In the genomic region with DNA sequence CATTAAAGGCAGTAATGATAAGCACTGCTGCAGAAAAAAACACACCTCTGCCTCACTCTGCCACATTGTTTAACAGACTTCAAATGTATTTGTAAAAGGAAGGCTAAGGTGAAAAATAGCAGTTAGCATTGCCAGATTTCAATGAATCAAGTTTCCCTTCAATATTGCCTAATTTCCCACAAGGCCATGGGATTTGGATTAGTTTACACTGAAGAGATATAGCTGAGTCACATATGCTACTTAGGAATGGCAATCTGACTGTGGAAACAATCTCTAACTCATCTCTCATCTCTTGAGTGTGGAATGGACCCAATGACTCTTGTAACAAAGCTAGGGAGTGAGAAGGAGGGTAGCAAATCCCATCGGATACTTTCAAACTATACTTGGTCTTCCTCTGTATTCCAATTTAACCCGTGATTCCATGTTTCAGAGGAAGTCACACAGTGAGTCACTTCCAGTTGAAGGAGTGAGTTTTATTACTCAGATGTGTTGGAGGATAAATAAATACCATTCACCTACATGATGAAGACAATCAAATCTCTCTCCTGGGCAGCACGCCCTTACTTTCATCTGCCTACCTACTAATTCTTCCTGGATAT, we compare ENCODE assay signal across 13 cellular contexts. TPM values are rescaled to one million over a fixed set of nuclear protein-coding genes. Genes with fewer than 3 reads are reported as not detected.
A peak's percentile ranks its signal among the peaks of the same experiment; 100 is the strongest.
DNase-seq lines count a peak whose midpoint lies in the region; ATAC-seq and TF ChIP-seq lines count a peak whose summit lies in the region.
"Had no signal": no experiment of that assay in that cellular context is flagged by ENCODE, and none has a peak within 500 bp of the region (broad histone marks: within the 10 kb centered on the region; RNA-seq: fewer than 3 reads in every experiment).

No MANE protein-coding gene starts in this region.

- TF ChIP-seq POLR2A in body of pancreas (IDR thresholded peaks at IDR 0.05), result no peak

- H3K9ac ChIP-seq in Loucy (ENCODE audit: low read depth, low read length, poor library complexity, severe bottlenecking) (peak overlapping the region; percentile 26), subcutaneous abdominal adipose tissue (ENCODE audit: low read length in 5 of 5) (peak overlapping the region in 1 of 5 donors; percentile 34)

- intact Hi-C loops in body of pancreas (cut with DNase I), result no loop called here

- H3K79me2 ChIP-seq in Loucy (ENCODE audit: insufficient read depth, low read length), result peaks cover 100% of the 10 kb centered on the region

- H3K9me2 ChIP-seq in Loucy (replicated peaks; ENCODE audit: low read depth, low read length), result no peaks in the 10 kb centered on the region

- H3F3A ChIP-seq in Loucy (ENCODE audit: low read depth), result peaks cover 12% of the 10 kb centered on the region; the same call in 1 of the 2 replicates

- peak; percentile 68 for ATAC-seq in body of pancreas
- ATAC-seq: activated CD8-positive, alpha-beta memory T cell treated with anti-CD3 and anti-CD28 coated beads, Interleukin-2, amount 10 ng/mL, durations not matched to agents 7 days and 5 days had no signal

- no peak for DNase-seq in body of pancreas
- DNase-seq in glomerular visceral epithelial cell (ENCODE audit: extremely low spot score), result peak; percentile 25
- no peak for DNase-seq in inferior parietal cortex (ENCODE audit: extremely low spot score)
- DNase-seq in DMS153 (lab: John Stamatoyannopoulos, UW), result no peak
- no peak for DNase-seq in stimulated activated CD4-positive, alpha-beta T cell treated with anti-CD3 and anti-CD28 coated beads, Interleukin-4, amount 100 ng/mL, for 24 hours
- DNase-seq: activated CD8-positive, alpha-beta memory T cell treated with anti-CD3 and anti-CD28 coated beads, Interleukin-2, amount 10 ng/mL, durations not matched to agents 7 days and 5 days; aorta; foreskin melanocyte; NCI-H1930; T-helper 9 cell had no signal

- 67 to 74% methylated on average over 3 of the region's 3 CpGs for WGBS in body of pancreas, 2 donors

- no peaks in the 10 kb centered on the region for H3K9me3 ChIP-seq in Loucy (ENCODE audit: insufficient read depth, low read depth, low read length)
- no peaks in the 10 kb centered on the region for H3K9me3 ChIP-seq in body of pancreas
- H3K9me3 ChIP-seq in subcutaneous abdominal adipose tissue (ENCODE audit: control insufficient read depth in 5 of 5, low read length in 5 of 5), result no peaks in the 10 kb centered on the region

- no peaks in the 10 kb centered on the region for H3K27me3 ChIP-seq in Loucy (ENCODE audit: insufficient read depth, low read length, poor library complexity, severe bottlenecking)
- no peaks in the 10 kb centered on the region for H3K27me3 ChIP-seq in body of pancreas
- no peaks in the 10 kb centered on the region for H3K27me3 ChIP-seq in subcutaneous abdominal adipose tissue (ENCODE audit: control insufficient read depth in 5 of 5, insufficient read depth in 4 of 5, low read length in 5 of 5)

- peaks cover 85% of the 10 kb centered on the region for H4K20me1 ChIP-seq in Loucy (ENCODE audit: insufficient read depth, low read length, poor library complexity, severe bottlenecking)

- H3K36me3 ChIP-seq in Loucy (ENCODE audit: insufficient read depth, low read length) (no peaks in the 10 kb centered on the region), body of pancreas (replicated peaks in 1 of 2; ENCODE audit: insufficient read depth in 1 of 2, low read depth in 2 of 2) (no peaks in the 10 kb centered on the region), subcutaneous abdominal adipose tissue (ENCODE audit: control insufficient read depth in 5 of 5, insufficient read depth in 5 of 5, low read length in 5 of 5) (no peaks in the 10 kb centered on the region)

- peak overlapping the region; percentile 93 for H3K4me3 ChIP-seq in Loucy (ENCODE audit: low read length, poor library complexity, severe bottlenecking)
- no peak overlapping the region for H3K4me3 ChIP-seq in body of pancreas
- H3K4me3 ChIP-seq in subcutaneous abdominal adipose tissue (ENCODE audit: low read depth in 1 of 5, low read length in 5 of 5), result no peak overlapping the region
- H3K4me3 ChIP-seq: lung had no signal

- TF ChIP-seq CTCF in Loucy (conservative IDR thresholded peaks at IDR 0.05; ENCODE audit: low read length), result no peak
- TF ChIP-seq CTCF in body of pancreas (IDR thresholded peaks at IDR 0.05), result no peak

- H3K4me1 ChIP-seq in Loucy (ENCODE audit: insufficient read depth, low read length, poor library complexity, severe bottlenecking) (peaks cover 98% of the 10 kb centered on the region), body of pancreas (peaks cover 16% of the 10 kb centered on the region), subcutaneous abdominal adipose tissue (ENCODE audit: control insufficient read depth in 5 of 5, insufficient read depth in 5 of 5, low read length in 5 of 5) (peaks cover 0 to 29% (median 22%) of the 10 kb centered on the region in 5 donors)

- H2AFZ ChIP-seq in Loucy (ENCODE audit: low read length), result no peak overlapping the region

- H3K4me2 ChIP-seq in Loucy (ENCODE audit: low read depth, low read length, poor library complexity, severe bottlenecking), result peak overlapping the region; percentile 93

- H3K27ac ChIP-seq in body of pancreas (no peak overlapping the region), subcutaneous abdominal adipose tissue (ENCODE audit: low read depth, low read length) (peak overlapping the region; percentile 59)

RNA-seq across cellular contexts. Expression of a gene that starts 5.1 kb away (rescaled TPM):
- under 1 TPM; 0.52 to 0.66 TPM for total RNA-seq in body of pancreas
